Comparison of ENCODE assay signal across 15 cellular contexts in genomic region chr18:61797691-61798590, GRCh38.
DNase-seq lines count a peak whose midpoint lies in the region; ATAC-seq lines count a peak whose summit lies in the region.
"Had no signal": no experiment of that assay in that cellular context is flagged by ENCODE, and none has a peak within 500 bp of the region (broad histone marks: within the 10 kb centered on the region; RNA-seq: fewer than 3 reads in every experiment).

No MANE protein-coding gene starts in this region.

- no peaks in the 10 kb centered on the region for H3K9me3 Mint-ChIP-seq in stimulated activated effector memory CD8-positive, alpha-beta T cell treated with anti-CD3 and anti-CD28 coated beads, Interleukin-12 subunit alpha, Interleukin-12 subunit beta, amount 100 ng/mL, for 72 hours
- H3K9me3 Mint-ChIP-seq: CD4-positive, alpha-beta T cell; T-helper 2 cell treated with Interferon-gamma antibody and Interleukin-4, amounts not matched to agents 5 μg/mL and 100 μg/mL, for 36 hours had no signal

- no peaks in the 10 kb centered on the region for H3K4me1 Mint-ChIP-seq in stimulated activated effector memory CD8-positive, alpha-beta T cell treated with anti-CD3 and anti-CD28 coated beads, Interleukin-12 subunit alpha, Interleukin-12 subunit beta, amount 100 ng/mL, for 72 hours
- H3K4me1 Mint-ChIP-seq: B cell had no signal

- no peak overlapping the region for H3K27ac Mint-ChIP-seq in stimulated activated effector memory CD8-positive, alpha-beta T cell treated with anti-CD3 and anti-CD28 coated beads, Interleukin-12 subunit alpha, Interleukin-12 subunit beta, amount 100 ng/mL, for 72 hours
- H3K27ac Mint-ChIP-seq: B cell; CD4-positive, alpha-beta T cell; T-helper 2 cell treated with Interferon-gamma antibody and Interleukin-4, amounts not matched to agents 5 μg/mL and 100 μg/mL, for 36 hours had no signal

- no peak for ATAC-seq in GM18502 (IDR thresholded peaks at IDR 0.05; ENCODE audit: poor library complexity, unreplicated experiment)
- no peak for ATAC-seq in stimulated activated effector memory CD8-positive, alpha-beta T cell treated with anti-CD3 and anti-CD28 coated beads, Interleukin-12 subunit alpha, Interleukin-12 subunit beta, amount 100 ng/mL, for 72 hours
- ATAC-seq: HepG2 had no signal

- H3K36me3 Mint-ChIP-seq in stimulated activated effector memory CD8-positive, alpha-beta T cell treated with anti-CD3 and anti-CD28 coated beads, Interleukin-12 subunit alpha, Interleukin-12 subunit beta, amount 100 ng/mL, for 72 hours, result no peaks in the 10 kb centered on the region

- no peak overlapping the region for H3K4me3 Mint-ChIP-seq in stimulated activated effector memory CD8-positive, alpha-beta T cell treated with anti-CD3 and anti-CD28 coated beads, Interleukin-12 subunit alpha, Interleukin-12 subunit beta, amount 100 ng/mL, for 72 hours
- H3K4me3 Mint-ChIP-seq: B cell; CD4-positive, alpha-beta T cell; T-helper 2 cell treated with Interferon-gamma antibody and Interleukin-4, amounts not matched to agents 5 μg/mL and 100 μg/mL, for 36 hours had no signal

- DNase-seq in DMS153 (lab: John Stamatoyannopoulos, UW) (peak; percentile 70), NCI-H1417 (lab: John Stamatoyannopoulos, UW) (peak; percentile 41 to 85 (median 54)), NCI-H774 (lab: John Stamatoyannopoulos, UW) (peak; percentile 23), left kidney (ENCODE audit: low read depth, low spot score) (peak; percentile 79), foreskin melanocyte (no peak)
- DNase-seq in stimulated activated effector memory CD8-positive, alpha-beta T cell treated with anti-CD3 and anti-CD28 coated beads, Interleukin-12 subunit alpha, Interleukin-12 subunit beta, amount 100 ng/mL, for 72 hours (ENCODE audit: low spot score in 2 of 2), result no peak
- DNase-seq: CD4-positive, alpha-beta T cell; MG63; NCI-H2171 treated with DMSO at 0.1 percent for 48 hours; Peyer's patch; Right ventricle myocardium superior had no signal

Comparison
In these comparisons a context has a peak if more than half of its experiments do, and no peak if none do; other contexts are left out.
1. DNase-seq: peak in DMS153 (single experiment), NCI-H1417 (3 of 3), NCI-H774 (single experiment) and left kidney (single experiment); none in foreskin melanocyte (single experiment) and stimulated activated effector memory CD8-positive, alpha-beta T cell treated with anti-CD3 and anti-CD28 coated beads, Interleukin-12 subunit alpha, Interleukin-12 subunit beta, amount 100 ng/mL, for 72 hours (0 of 2).